14 cellular contexts compared by ENCODE assay signal in genomic region chr3:133256787-133257483, GRCh38.
DNase-seq lines count a peak whose midpoint lies in the region; ATAC-seq and TF ChIP-seq lines count a peak whose summit lies in the region.
"Had no signal": no experiment of that assay in that cellular context is flagged by ENCODE, and none has a peak within 500 bp of the region (broad histone marks: within the 10 kb centered on the region; RNA-seq: fewer than 3 reads in every experiment).

No MANE protein-coding gene starts in this region.

- H3K27ac Mint-ChIP-seq in activated CD8-positive, alpha-beta memory T cell treated with anti-CD3 and anti-CD28 coated beads, Interleukin-2, amount 10 ng/mL, durations not matched to agents 7 days and 5 days, result no peak overlapping the region
- H3K27ac Mint-ChIP-seq: activated naive CD4-positive, alpha-beta T cell treated with anti-CD3 and anti-CD28 coated beads for 36 hours had no signal

- peak overlapping the region; percentile 16; the same call in 1 of the 2 replicates for H2AFZ ChIP-seq in KMS-11 (ENCODE audit: low read depth)
- no peak overlapping the region for H2AFZ ChIP-seq in osteoblast (ENCODE audit: low read length)

- POLR2A ChIA-PET in HEK293 (lab: Yijun Ruan, JAX), result no interaction called here

- H3K4me1 ChIP-seq in HEK293 (ENCODE audit: control insufficient read depth, insufficient read depth, low read length) (no peaks in the 10 kb centered on the region), KMS-11 (ENCODE audit: low read depth, poor library complexity, severe bottlenecking) (peaks cover 14% of the 10 kb centered on the region), osteoblast (ENCODE audit: insufficient read depth, low read length) (peaks cover 14% of the 10 kb centered on the region)
- H3K4me1 ChIP-seq: A549 had no signal

- peaks cover 3% of the 10 kb centered on the region for H3K27me3 Mint-ChIP-seq in activated CD8-positive, alpha-beta memory T cell treated with anti-CD3 and anti-CD28 coated beads, Interleukin-2, amount 10 ng/mL, durations not matched to agents 7 days and 5 days

- peak overlapping the region; percentile 22 for H3K4me2 ChIP-seq in KMS-11
- H3K4me2 ChIP-seq in osteoblast (ENCODE audit: insufficient read depth, low read length), result peak overlapping the region; percentile 28
- H3K4me2 ChIP-seq: A549 had no signal

- TF ChIP-seq CTCF in HEK293 (tag by site-specific recombination; IDR thresholded peaks at IDR 0.05) (no peak), KMS-11 (conservative IDR thresholded peaks at IDR 0.05; ENCODE audit: low read depth, low read length) (no peak), osteoblast (IDR thresholded peaks at IDR 0.05; ENCODE audit: extremely low read depth, low read depth, low read length) (no peak)

- TF ChIP-seq POLR2A in erythroblast (IDR thresholded peaks at IDR 0.05; ENCODE audit: low read length), result no peak

- H3K36me3 ChIP-seq in HEK293 (ENCODE audit: control insufficient read depth in 2 of 2, insufficient read depth in 1 of 2, low read length in 2 of 2) (no peaks in the 10 kb centered on the region), KMS-11 (ENCODE audit: insufficient read depth) (no peaks in the 10 kb centered on the region), osteoblast (ENCODE audit: insufficient read depth, low read length) (no peaks in the 10 kb centered on the region)

- H3K4me3 Mint-ChIP-seq in activated CD8-positive, alpha-beta memory T cell treated with anti-CD3 and anti-CD28 coated beads, Interleukin-2, amount 10 ng/mL, durations not matched to agents 7 days and 5 days, result no peak overlapping the region
- H3K4me3 Mint-ChIP-seq: activated naive CD4-positive, alpha-beta T cell treated with anti-CD3 and anti-CD28 coated beads for 36 hours had no signal

- H3K4me1 Mint-ChIP-seq in activated CD8-positive, alpha-beta memory T cell treated with anti-CD3 and anti-CD28 coated beads, Interleukin-2, amount 10 ng/mL, durations not matched to agents 7 days and 5 days, result peaks cover 2% of the 10 kb centered on the region

- H3K27ac ChIP-seq in HEK293 (ENCODE audit: extremely low read depth, low read depth, low read length) (no peak overlapping the region), KMS-11 (no peak overlapping the region), osteoblast (ENCODE audit: low read depth, low read length) (no peak overlapping the region)
- H3K27ac ChIP-seq: A549 had no signal

- no peaks in the 10 kb centered on the region for H3K9me3 Mint-ChIP-seq in activated CD8-positive, alpha-beta memory T cell treated with anti-CD3 and anti-CD28 coated beads, Interleukin-2, amount 10 ng/mL, durations not matched to agents 7 days and 5 days (ENCODE audit: low read depth)
- H3K9me3 Mint-ChIP-seq: activated naive CD4-positive, alpha-beta T cell treated with anti-CD3 and anti-CD28 coated beads for 36 hours had no signal

- CTCF ChIA-PET in activated CD8-positive, alpha-beta memory T cell treated with anti-CD3 and anti-CD28 coated beads, Interleukin-2, amount 10 ng/mL, durations not matched to agents 7 days and 5 days (lab: Charles Lee), result no interaction called here
- CTCF ChIA-PET in HEK293 (lab: Yijun Ruan, JAX), result interaction anchor here (1.3 kb wide), 1 partner anchor 18 kb away, joined by 3 read pairs; no protein-coding TSS in a partner anchor

- no peaks in the 10 kb centered on the region for H3K36me3 Mint-ChIP-seq in activated CD8-positive, alpha-beta memory T cell treated with anti-CD3 and anti-CD28 coated beads, Interleukin-2, amount 10 ng/mL, durations not matched to agents 7 days and 5 days

- no peak overlapping the region for H3K9ac ChIP-seq in KMS-11

- H3K9me3 ChIP-seq in HEK293 (ENCODE audit: control insufficient read depth, insufficient read depth, low read depth, low read length) (no peaks in the 10 kb centered on the region), osteoblast (ENCODE audit: low read depth, low read length) (no peaks in the 10 kb centered on the region)
- H3K9me3 ChIP-seq: A549 had no signal

- H3K4me3 ChIP-seq in HEK293 (ENCODE audit: low read depth, low read length) (no peak overlapping the region), KMS-11 (IDR thresholded peaks at IDR 0.05; ENCODE audit: insufficient read depth, low read depth, low read length) (no peak overlapping the region), osteoblast (ENCODE audit: insufficient read depth, low read length) (no peak overlapping the region)
- H3K4me3 ChIP-seq: A549 had no signal

- ATAC-seq in activated CD8-positive, alpha-beta memory T cell treated with anti-CD3 and anti-CD28 coated beads, Interleukin-2, amount 10 ng/mL, durations not matched to agents 7 days and 5 days, result peak; percentile 57
- ATAC-seq in HG02970 (IDR thresholded peaks at IDR 0.05; ENCODE audit: low FRiP score, unreplicated experiment), result no peak
- ATAC-seq: A549 had no signal

- no peak for DNase-seq in activated CD8-positive, alpha-beta memory T cell treated with anti-CD3 and anti-CD28 coated beads, Interleukin-2, amount 10 ng/mL, durations not matched to agents 7 days and 5 days
- DNase-seq in activated CD8-positive, alpha-beta memory T cell treated with anti-CD3 and anti-CD28 coated beads, Interleukin-2, amount 50 U/mL, for 4 hours, result no peak
- DNase-seq in osteoblast (ENCODE audit: insufficient read length, low spot score, missing footprints) (peak; percentile 22), NCI-H1436 treated with DMSO at 0.1 percent for 48 hours (lab: John Stamatoyannopoulos, UW) (no peak), erythroblast (lab: John Stamatoyannopoulos, UW) (no peak)
- DNase-seq: activated CD4-positive, CD25-positive, alpha-beta regulatory T cell treated with anti-CD3 and anti-CD28 coated beads, Interleukin-2, amount 50 U/mL, for 72 hours; activated naive CD4-positive, alpha-beta T cell treated with anti-CD3 and anti-CD28 coated beads for 36 hours; IMR-90; SIG-M5; stimulated activated CD8-positive, alpha-beta memory T cell treated with anti-CD3 and anti-CD28 coated beads, Interleukin-4, amount 100 ng/mL, for 48 hours had no signal

- no peaks in the 10 kb centered on the region for H3K27me3 ChIP-seq in KMS-11 (ENCODE audit: insufficient read depth, low read depth)
- no peaks in the 10 kb centered on the region for H3K27me3 ChIP-seq in osteoblast (ENCODE audit: insufficient read depth, low read length)

- H3K79me2 ChIP-seq in KMS-11 (ENCODE audit: insufficient read depth, low read depth) (no peaks in the 10 kb centered on the region), osteoblast (ENCODE audit: insufficient read depth, low read length) (no peaks in the 10 kb centered on the region)

- H4K20me1 ChIP-seq in KMS-11 (ENCODE audit: insufficient read depth) (no peaks in the 10 kb centered on the region), osteoblast (ENCODE audit: insufficient read depth, low read length) (no peaks in the 10 kb centered on the region)

TF ChIP-seq in HEK293, 187 proteins besides CTCF, POLR2A, EP300 and RAD21 (continues in another document):
- peak; percentile 24; the same call in 1 of the 2 replicates for TF ChIP-seq SP2 (tag by site-specific recombination; IDR thresholded peaks at IDR 0.05)
- TF ChIP-seq ZNF677 (tag by site-specific recombination; IDR thresholded peaks at IDR 0.05), result no peak
- no peak for TF ChIP-seq PRDM10 (tag by site-specific recombination; IDR thresholded peaks at IDR 0.05)
- peak; percentile 62; the same call in 1 of the 2 replicates for TF ChIP-seq FEZF1 (tag by site-specific recombination; IDR thresholded peaks at IDR 0.05)
- no peak for TF ChIP-seq ZNF501 (tag by site-specific recombination; IDR thresholded peaks at IDR 0.05)
- TF ChIP-seq OSR2 (tag by site-specific recombination; IDR thresholded peaks at IDR 0.05), result peak; percentile 49; the same call in 1 of the 2 replicates
